31 cellular contexts compared by ENCODE assay signal in genomic region chr17:8477653-8478441, GRCh38. TPM values are rescaled to one million over a fixed set of nuclear protein-coding genes. Genes with fewer than 3 reads are reported as not detected.
DNase-seq lines count a peak whose midpoint lies in the region; ATAC-seq and TF ChIP-seq lines count a peak whose summit lies in the region.
"Had no signal": no experiment of that assay in that cellular context is flagged by ENCODE, and none has a peak within 500 bp of the region (broad histone marks: within the 10 kb centered on the region; RNA-seq: fewer than 3 reads in every experiment).

No MANE protein-coding gene starts in this region.

- no peaks in the 10 kb centered on the region for H3K9me3 Mint-ChIP-seq in HFFc6
- no peaks in the 10 kb centered on the region for H3K9me3 Mint-ChIP-seq in chondrocyte (ENCODE audit: low read depth)
- H3K9me3 Mint-ChIP-seq in stimulated activated effector memory CD8-positive, alpha-beta T cell treated with anti-CD3 and anti-CD28 coated beads, Interleukin-12 subunit alpha, Interleukin-12 subunit beta, amount 100 ng/mL, for 72 hours = peaks cover under 1% of the 10 kb centered on the region
- H3K9me3 Mint-ChIP-seq: natural killer cell treated with Interleukin-12 subunit alpha and Interleukin-12 subunit beta and Interleukin-15 and Interleukin-18, amount 100 ng/mL, for 72 hours had no signal

- H3K23ac ChIP-seq in mesenchymal stem cell (ENCODE audit: low read length in 2 of 2) = no peak overlapping the region

- no peak overlapping the region for H3K4me3 Mint-ChIP-seq in HFFc6
- H3K4me3 Mint-ChIP-seq in chondrocyte (ENCODE audit: unreplicated experiment) = no peak overlapping the region
- H3K4me3 Mint-ChIP-seq in stimulated activated effector memory CD8-positive, alpha-beta T cell treated with anti-CD3 and anti-CD28 coated beads, Interleukin-12 subunit alpha, Interleukin-12 subunit beta, amount 100 ng/mL, for 72 hours = no peak overlapping the region
- H3K4me3 Mint-ChIP-seq: activated CD4-positive, alpha-beta memory T cell treated with anti-CD3 and anti-CD28 coated beads, Interleukin-2, amount 10 ng/mL, durations not matched to agents 7 days and 5 days; activated T-helper 17 cell treated with anti-CD3 and anti-CD28 coated beads, Interleukin-2, amount 50 U/mL, for 72 hours; CD8-positive, alpha-beta memory T cell; natural killer cell treated with Interleukin-12 subunit alpha and Interleukin-12 subunit beta and Interleukin-15 and Interleukin-18, amount 100 ng/mL, for 72 hours; T-helper 2 cell treated with Interferon-gamma antibody and Interleukin-4, amounts not matched to agents 5 μg/mL and 100 μg/mL, for 36 hours had no signal

- H3K9me3 ChIP-seq in mesenchymal stem cell (ENCODE audit: control insufficient read depth, low read length) (no peaks in the 10 kb centered on the region), osteoblast (ENCODE audit: low read depth, low read length) (no peaks in the 10 kb centered on the region)
- H3K9me3 ChIP-seq: ovary, Peyer's patch, stomach, thyroid gland had no signal

- peaks cover 1% of the 10 kb centered on the region for H3K4me1 ChIP-seq in mesenchymal stem cell (ENCODE audit: control insufficient read depth, insufficient read depth, low read depth, low read length)
- peaks cover 15% of the 10 kb centered on the region for H3K4me1 ChIP-seq in osteoblast (ENCODE audit: insufficient read depth, low read length)

- H3K4me1 Mint-ChIP-seq in HFFc6 (ENCODE audit: low read depth) (peaks cover 33% of the 10 kb centered on the region), chondrocyte (ENCODE audit: low read depth) (no peaks in the 10 kb centered on the region)
- peaks cover 11% of the 10 kb centered on the region for H3K4me1 Mint-ChIP-seq in stimulated activated effector memory CD8-positive, alpha-beta T cell treated with anti-CD3 and anti-CD28 coated beads, Interleukin-12 subunit alpha, Interleukin-12 subunit beta, amount 100 ng/mL, for 72 hours
- H3K4me1 Mint-ChIP-seq: activated CD4-positive, alpha-beta memory T cell treated with anti-CD3 and anti-CD28 coated beads, Interleukin-2, amount 10 ng/mL, durations not matched to agents 7 days and 5 days; activated T-helper 17 cell treated with anti-CD3 and anti-CD28 coated beads, Interleukin-2, amount 50 U/mL, for 72 hours had no signal

- no peak overlapping the region for H2BK15ac ChIP-seq in mesenchymal stem cell (ENCODE audit: low read depth, poor library complexity, severe bottlenecking)

- H2BK12ac ChIP-seq in mesenchymal stem cell (ENCODE audit: low read length in 2 of 2) = no peak overlapping the region

- no peak overlapping the region for H2BK5ac ChIP-seq in mesenchymal stem cell (ENCODE audit: low read depth, low read length, poor library complexity, severe bottlenecking)

- H3K27me3 Mint-ChIP-seq in HFFc6 (ENCODE audit: insufficient read depth) (peaks cover 5% of the 10 kb centered on the region), chondrocyte (ENCODE audit: low read depth) (no peaks in the 10 kb centered on the region)
- H3K27me3 Mint-ChIP-seq: activated CD4-positive, alpha-beta memory T cell treated with anti-CD3 and anti-CD28 coated beads, Interleukin-2, amount 10 ng/mL, durations not matched to agents 7 days and 5 days; activated T-helper 17 cell treated with anti-CD3 and anti-CD28 coated beads, Interleukin-2, amount 50 U/mL, for 72 hours; CD8-positive, alpha-beta memory T cell; natural killer cell treated with Interleukin-12 subunit alpha and Interleukin-12 subunit beta and Interleukin-15 and Interleukin-18, amount 100 ng/mL, for 72 hours had no signal

- peaks cover 13% of the 10 kb centered on the region for H4K20me1 ChIP-seq in osteoblast (ENCODE audit: insufficient read depth, low read length)

- WGBS in mesenchymal stem cell = 95% methylated on average over 23 of the region's 23 CpGs

- no peak for DNase-seq in HFFc6
- no peak for DNase-seq in chondrocyte (ENCODE audit: low spot score)
- DNase-seq in mesenchymal stem cell = no peak
- no peak for DNase-seq in stimulated activated effector memory CD8-positive, alpha-beta T cell treated with anti-CD3 and anti-CD28 coated beads, Interleukin-12 subunit alpha, Interleukin-12 subunit beta, amount 100 ng/mL, for 72 hours (ENCODE audit: low spot score in 2 of 2)
- DNase-seq in osteoblast (ENCODE audit: insufficient read length, low spot score, missing footprints) = no peak
- DNase-seq in NCI-H2081 treated with DMSO at 0.1 percent for 48 hours (lab: John Stamatoyannopoulos, UW) = no peak
- no peak for DNase-seq in NCI-H2196 treated with DMSO at 0.1 percent for 48 hours (lab: John Stamatoyannopoulos, UW; ENCODE audit: unreplicated experiment)
- DNase-seq: activated CD4-positive, alpha-beta memory T cell treated with anti-CD3 and anti-CD28 coated beads, Interleukin-2, amount 10 ng/mL, durations not matched to agents 7 days and 5 days; activated CD4-positive, CD25-positive, alpha-beta regulatory T cell treated with anti-CD3 and anti-CD28 coated beads, Interleukin-2, amount 50 U/mL, for 72 hours; CD8-positive, alpha-beta memory T cell; cortex of kidney; EL; glutamatergic neuron; HCEC 1CT; IMR-90; left ventricle myocardium superior; MV-4-11; NCI-H1436 treated with DMSO at 0.1 percent for 48 hours; NCI-H446; NCI-H774; ovary; SHP77 treated with DMSO at 0.1 percent for 48 hours; stimulated activated CD4-positive, alpha-beta T cell treated with anti-CD3 and anti-CD28 coated beads, Interleukin-1b, Interleukin-23, amount 100 ng/mL, for 48 hours; stomach; thyroid gland had no signal

- H2BK120ac ChIP-seq in mesenchymal stem cell (ENCODE audit: low read depth, low read length) = no peak overlapping the region

- H3K36me3 Mint-ChIP-seq in HFFc6 (ENCODE audit: low read depth) (peaks cover 50% of the 10 kb centered on the region), chondrocyte (ENCODE audit: low read depth) (peaks cover 54% of the 10 kb centered on the region)
- peaks cover 80% of the 10 kb centered on the region for H3K36me3 Mint-ChIP-seq in stimulated activated effector memory CD8-positive, alpha-beta T cell treated with anti-CD3 and anti-CD28 coated beads, Interleukin-12 subunit alpha, Interleukin-12 subunit beta, amount 100 ng/mL, for 72 hours

- no peak for ATAC-seq in stimulated activated effector memory CD8-positive, alpha-beta T cell treated with anti-CD3 and anti-CD28 coated beads, Interleukin-12 subunit alpha, Interleukin-12 subunit beta, amount 100 ng/mL, for 72 hours
- ATAC-seq: activated naive CD4-positive, alpha-beta T cell treated with anti-CD3 and anti-CD28 coated beads, Interleukin-2, amount 50 U/mL, for 72 hours; activated T-helper 17 cell treated with anti-CD3 and anti-CD28 coated beads, Interleukin-2, amount 50 U/mL, for 72 hours; esophagus mucosa; left ventricle myocardium superior; natural killer cell treated with Interleukin-12 subunit alpha and Interleukin-12 subunit beta and Interleukin-15 and Interleukin-18, amount 100 ng/mL, for 72 hours had no signal

- peak overlapping the region; percentile 21 for H4K91ac ChIP-seq in mesenchymal stem cell (ENCODE audit: low read length)

- no peaks in the 10 kb centered on the region for H3K79me2 ChIP-seq in osteoblast (ENCODE audit: insufficient read depth, low read length)

- H3K36me3 ChIP-seq in mesenchymal stem cell (ENCODE audit: control insufficient read depth in 1 of 2, insufficient read depth in 2 of 2, low read depth in 1 of 2, low read length in 2 of 2) = peaks cover 83 to 87% of the 10 kb centered on the region in 2 experiments
- peaks cover 79% of the 10 kb centered on the region for H3K36me3 ChIP-seq in osteoblast (ENCODE audit: insufficient read depth, low read length)
- H3K36me3 ChIP-seq: ovary had no signal

- H4K8ac ChIP-seq in mesenchymal stem cell (ENCODE audit: low read length) = no peak overlapping the region

- H3K27ac ChIP-seq in mesenchymal stem cell (ENCODE audit: low read length, poor library complexity, severe bottlenecking) = no peak overlapping the region
- no peak overlapping the region for H3K27ac ChIP-seq in osteoblast (ENCODE audit: low read depth, low read length)
- H3K27ac ChIP-seq: ovary, Peyer's patch, thyroid gland had no signal

- H2AK5ac ChIP-seq in mesenchymal stem cell (ENCODE audit: low read length, severe bottlenecking) = no peak overlapping the region

- H3K4me2 ChIP-seq in mesenchymal stem cell (ENCODE audit: low read length, poor library complexity, severe bottlenecking) = no peak overlapping the region
- no peak overlapping the region for H3K4me2 ChIP-seq in osteoblast (ENCODE audit: insufficient read depth, low read length)

- H2AFZ ChIP-seq in mesenchymal stem cell (ENCODE audit: low read depth, low read length) (no peak overlapping the region), osteoblast (ENCODE audit: low read length) (no peak overlapping the region)

- no peak overlapping the region for H3K4ac ChIP-seq in mesenchymal stem cell (ENCODE audit: low read depth in 1 of 2, low read length in 2 of 2)

- no peak overlapping the region for H3K9ac ChIP-seq in mesenchymal stem cell (ENCODE audit: low read length)

- H3K4me3 ChIP-seq in mesenchymal stem cell (ENCODE audit: insufficient read depth in 1 of 2, low read depth in 1 of 2, low read length in 2 of 2) (no peak overlapping the region), osteoblast (ENCODE audit: insufficient read depth, low read length) (no peak overlapping the region)
- H3K4me3 ChIP-seq: ovary, Peyer's patch, stomach, thyroid gland had no signal

- no peak overlapping the region for H3K14ac ChIP-seq in mesenchymal stem cell (ENCODE audit: low read length in 2 of 2)

- no peak overlapping the region for H3K18ac ChIP-seq in mesenchymal stem cell (ENCODE audit: low read depth in 1 of 2, low read length in 2 of 2)

- H3K79me1 ChIP-seq in mesenchymal stem cell (replicated peaks; ENCODE audit: low read length, poor library complexity, severe bottlenecking) = peaks cover 48% of the 10 kb centered on the region

- H3K27me3 ChIP-seq in mesenchymal stem cell (ENCODE audit: control insufficient read depth in 1 of 2, insufficient read depth in 1 of 2, low read length in 2 of 2) (no peaks in the 10 kb centered on the region), osteoblast (ENCODE audit: insufficient read depth, low read length) (no peaks in the 10 kb centered on the region)
- H3K27me3 ChIP-seq: ovary, Peyer's patch, stomach, thyroid gland had no signal

- H3K27ac Mint-ChIP-seq in HFFc6 (peak overlapping the region; percentile 50), chondrocyte (ENCODE audit: unreplicated experiment) (peak overlapping the region; percentile 59)
- peak overlapping the region; percentile 39 for H3K27ac Mint-ChIP-seq in stimulated activated effector memory CD8-positive, alpha-beta T cell treated with anti-CD3 and anti-CD28 coated beads, Interleukin-12 subunit alpha, Interleukin-12 subunit beta, amount 100 ng/mL, for 72 hours
- H3K27ac Mint-ChIP-seq: activated CD4-positive, alpha-beta memory T cell treated with anti-CD3 and anti-CD28 coated beads, Interleukin-2, amount 10 ng/mL, durations not matched to agents 7 days and 5 days; activated naive CD4-positive, alpha-beta T cell treated with anti-CD3 and anti-CD28 coated beads, Interleukin-2, amount 50 U/mL, for 72 hours; activated T-helper 17 cell treated with anti-CD3 and anti-CD28 coated beads, Interleukin-2, amount 50 U/mL, for 72 hours; T-helper 2 cell treated with Interferon-gamma antibody and Interleukin-4, amounts not matched to agents 5 μg/mL and 100 μg/mL, for 36 hours had no signal

- TF ChIP-seq CTCF in HFFc6 (IDR thresholded peaks at IDR 0.05) (no peak), chondrocyte (IDR thresholded peaks at IDR 0.05) (no peak), osteoblast (IDR thresholded peaks at IDR 0.05; ENCODE audit: extremely low read depth, low read depth, low read length) (no peak)

RNA-seq across cellular contexts. Expression of gene NDEL1, which starts 42.2 kb away (rescaled TPM):
- 10 to 100 TPM; 65.4 to 79.1 (median 69.2) TPM for total RNA-seq in HFFc6 (2021; fragmentation: NEBNext Ultra II Directional; extraction: Animal tissue kit (Norgen Biotek cat#: 25700))
- total RNA-seq in chondrocyte = 112 to 120 TPM (median 115 TPM) in 3 replicates
- polyA plus RNA-seq in mesenchymal stem cell (2013, experiment 1 of 2) = 64.7 TPM
- polyA plus RNA-seq in mesenchymal stem cell (2013, experiment 2 of 2) = 65.9 TPM
- 69.8 and 72.8 TPM in 2 replicates for total RNA-seq in osteoblast
